ENCODE assay signal across 9 cellular contexts in the genomic region with DNA sequence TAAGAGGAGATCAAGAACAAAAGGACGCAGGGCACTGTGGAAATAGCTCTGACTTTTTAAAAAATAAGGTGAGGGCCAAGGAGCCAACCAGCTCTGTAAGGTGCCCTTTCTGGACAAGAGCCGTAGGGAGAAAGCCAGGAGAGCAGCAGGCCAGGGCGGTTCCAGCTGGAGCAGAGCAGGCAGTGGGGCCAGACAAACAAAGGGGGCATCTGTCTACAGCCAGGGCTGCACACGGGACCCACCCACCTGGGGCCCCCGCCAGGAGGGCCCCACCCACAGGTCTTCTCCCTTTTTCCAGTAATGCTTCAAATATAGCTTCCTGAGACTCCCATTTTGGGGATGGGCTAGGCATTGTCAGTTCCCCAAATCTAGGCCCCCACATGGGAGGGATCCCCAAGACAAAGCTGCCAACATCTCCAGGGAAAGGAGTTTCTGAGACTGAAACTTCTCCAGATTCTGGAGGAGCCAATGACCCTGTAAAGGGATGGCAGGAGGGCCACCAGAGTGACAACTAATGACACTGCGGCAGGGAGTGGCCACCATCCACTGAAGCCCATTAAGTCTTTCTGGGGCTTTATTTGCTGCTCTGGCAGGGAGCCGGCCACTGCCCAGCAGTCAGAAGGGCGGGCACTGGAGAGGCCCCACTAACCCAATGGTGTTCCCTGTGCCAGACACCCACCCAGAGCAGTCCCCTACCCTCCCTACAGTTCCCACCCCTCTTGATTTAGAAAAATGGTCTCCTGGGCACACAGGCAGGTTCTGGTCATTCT. TPM values are rescaled to one million over a fixed set of nuclear protein-coding genes. Genes with fewer than 3 reads are reported as not detected.
A peak's percentile ranks its signal among the peaks of the same experiment; 100 is the strongest.
DNase-seq lines count a peak whose midpoint lies in the region; ATAC-seq and TF ChIP-seq lines count a peak whose summit lies in the region.
"Had no signal": no experiment of that assay in that cellular context is flagged by ENCODE, and none has a peak within 500 bp of the region (broad histone marks: within the 10 kb centered on the region; RNA-seq: fewer than 3 reads in every experiment).

No MANE protein-coding gene starts in this region.

- H3K36me3 ChIP-seq in heart right ventricle: peaks cover 0 to 11% (median 0%) of the 10 kb centered on the region in 9 donors

- WGBS in heart right ventricle, 2 donors: 74 to 75% methylated on average over 8 of the region's 8 CpGs

- peaks cover 6% of the 10 kb centered on the region for H3K27me3 Mint-ChIP-seq in brain

- peak overlapping the region; percentile 99 to 100 (median 99) for H3K27ac Mint-ChIP-seq in brain

- DNase-seq in heart right ventricle (no peak), left cardiac atrium (no peak), mesenteric fat pad (ENCODE audit: low spot score) (peak; percentile 83)

- no peak for ATAC-seq in heart right ventricle
- ATAC-seq in left cardiac atrium: no peak
- ATAC-seq in GM19452 (IDR thresholded peaks at IDR 0.05; ENCODE audit: unreplicated experiment): no peak
- ATAC-seq in HG02763 (IDR thresholded peaks at IDR 0.05; ENCODE audit: unreplicated experiment): no peak
- no peak for ATAC-seq in GM18511 (IDR thresholded peaks at IDR 0.05; ENCODE audit: unreplicated experiment)
- no peak for ATAC-seq in HG02840 (IDR thresholded peaks at IDR 0.05; ENCODE audit: low FRiP score, unreplicated experiment)

- peaks cover 14 to 58% (median 35%) of the 10 kb centered on the region in 9 donors for H3K4me1 ChIP-seq in heart right ventricle

- intact Hi-C loops in heart right ventricle (cut with DNase I) (loop anchor here in 8 of 10 donors (2.0 to 10.0 kb wide), 6 partner anchors 46 to 378 kb away; partner anchors contain the start of gene SPINDOC (in 4 of the 8)), left cardiac atrium (cut with DNase I) (loop anchor here (5.0 to 10.0 kb wide), 2 partner anchors 176 to 178 kb away; no protein-coding TSS in a partner anchor)

- peaks cover 0 to 23% (median 0%) of the 10 kb centered on the region in 7 donors for H3K27me3 ChIP-seq in heart right ventricle

- TF ChIP-seq CTCF in heart right ventricle (IDR thresholded peaks at IDR 0.05): no peak
- TF ChIP-seq CTCF in brain (conservative IDR thresholded peaks at IDR 0.05): no peak

- no peaks in the 10 kb centered on the region for H3K36me3 Mint-ChIP-seq in brain

- peaks cover 0 to 3% (median 0%) of the 10 kb centered on the region in 5 experiments for H3K9me3 Mint-ChIP-seq in brain

- H3K4me3 ChIP-seq in heart right ventricle: peak overlapping the region in 8 of 10 donors; percentile 70 to 89 (median 86)

- no peaks in the 10 kb centered on the region for H3K9me3 ChIP-seq in heart right ventricle

- H3K27ac ChIP-seq in heart right ventricle: peak overlapping the region in 8 of 10 donors; percentile 4 to 92 (median 75)
- H3K27ac ChIP-seq: epithelial cell of prostate had no signal

- H3K4me3 Mint-ChIP-seq in brain: peak overlapping the region; percentile 96 to 99 (median 97)

- H3K4me1 Mint-ChIP-seq in brain: peaks cover 48% of the 10 kb centered on the region

RNA-seq across cellular contexts. Expression of gene ZFTA, which starts 1.9 kb away (rescaled TPM):
- total RNA-seq in heart right ventricle (10 to 100 TPM in 4 of 10 donors, 1 to 10 TPM in 6; 6.8 to 14.3 (median 8.9) TPM), left cardiac atrium (10 to 100 TPM; 15.5 to 16.0 TPM), mesenteric fat pad (15.3 TPM)
- polyA plus RNA-seq in heart right ventricle (1 to 10 TPM; 4.6 to 7.5 TPM), brain (ENCODE audit: insufficient read depth, low read depth, low replicate concordance) (16.5 TPM)

RNA-seq across cellular contexts. Expression of gene SPINDOC, which starts 46.6 kb away (rescaled TPM):
- 10 to 100 TPM in 5 of 10 donors, 1 to 10 TPM in 5; 7.0 to 13.2 (median 9.9) TPM for total RNA-seq in heart right ventricle
- polyA plus RNA-seq in heart right ventricle: 1 to 10 TPM; 9.4 to 9.7 TPM
- 10 to 100 TPM; 13.3 to 13.5 TPM for total RNA-seq in left cardiac atrium
- polyA plus RNA-seq in brain (ENCODE audit: insufficient read depth, low read depth, low replicate concordance): 43.6 TPM
- 16.2 TPM for total RNA-seq in mesenteric fat pad
